In the genomic region with DNA sequence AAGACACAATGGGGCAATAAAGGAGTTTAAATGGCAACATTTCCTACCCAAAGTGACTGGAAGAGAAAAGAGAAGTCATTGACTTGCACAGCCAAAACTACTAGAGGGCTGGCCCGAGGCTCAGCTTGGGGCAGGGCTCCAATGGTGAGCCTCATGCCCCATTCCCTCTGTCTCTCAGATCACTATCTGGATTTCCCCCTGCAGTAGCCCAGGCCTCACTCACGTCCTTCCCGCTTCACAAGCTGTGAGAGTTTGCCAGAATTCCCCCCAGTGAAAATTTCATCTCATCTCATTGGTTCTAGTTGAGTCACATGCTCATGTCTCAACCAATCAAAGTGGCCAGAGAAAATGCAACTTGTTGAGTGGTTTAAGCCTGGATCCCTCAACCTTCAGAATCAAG, we compare ENCODE assay signal across 1 cellular context.
TF ChIP-seq lines count a peak whose summit lies in the region.

No MANE protein-coding gene starts in this region.

TF ChIP-seq in GM12891, 5 proteins besides CTCF, POLR2A, EP300 and RAD21:
- TF ChIP-seq POU2F2 (IDR thresholded peaks at IDR 0.05; ENCODE audit: low read depth, low read length) (no peak), PAX5 (IDR thresholded peaks at IDR 0.05; ENCODE audit: insufficient read depth, low read length, severe bottlenecking) (no peak), POLR2AphosphoS5 (IDR thresholded peaks at IDR 0.05; ENCODE audit: low read depth, low read length) (no peak), TAF1 (IDR thresholded peaks at IDR 0.05; ENCODE audit: low read depth, low read length) (no peak), SPI1 (IDR thresholded peaks at IDR 0.05; ENCODE audit: low read depth, low read length) (no peak)
